In genomic region chr14:70742316-70742715, GRCh38 we compare ENCODE assay signal across 26 cellular contexts.
A peak's percentile ranks its signal among the peaks of the same experiment; 100 is the strongest.
DNase-seq lines count a peak whose midpoint lies in the region; FAIRE-seq and TF ChIP-seq lines count a peak whose summit lies in the region.
"Had no signal": no experiment of that assay in that cellular context is flagged by ENCODE, and none has a peak within 500 bp of the region (broad histone marks: within the 10 kb centered on the region; RNA-seq: fewer than 3 reads in every experiment).

No MANE protein-coding gene starts in this region.

- no peak for TF ChIP-seq POLR2A in thyroid gland (IDR thresholded peaks at IDR 0.05)

- H3K4me3 ChIP-seq in endodermal cell (ENCODE audit: low read length) (no peak overlapping the region), thyroid gland (replicated peaks in 1 of 3) (no peak overlapping the region)
- H3K4me3 ChIP-seq: BLaER1 treated with 17β-estradiol and CSF1 and Interleukin-3, amounts not matched to agents 10 nM and 100 nM; GM12878 had no signal

- peaks cover 15% of the 10 kb centered on the region for H3K4me1 Mint-ChIP-seq in endodermal cell
- no peaks in the 10 kb centered on the region for H3K4me1 Mint-ChIP-seq in mesothelial cell of epicardium
- H3K4me1 Mint-ChIP-seq: B cell; CD4-positive, alpha-beta memory T cell; CD8-positive, alpha-beta memory T cell had no signal

- FAIRE-seq in HTR-8/SVneo (lab: Jason Lieb, UNC) = peak; percentile 89
- FAIRE-seq: A204.1, GM12878, GM12892, GM18507 had no signal

- peaks cover 13% of the 10 kb centered on the region for H3K4me1 ChIP-seq in endodermal cell (ENCODE audit: control insufficient read depth, insufficient read depth, low read length)
- peaks cover 21 to 28% of the 10 kb centered on the region in 2 donors for H3K4me1 ChIP-seq in thyroid gland
- H3K4me1 ChIP-seq: BLaER1 treated with 17β-estradiol and CSF1 and Interleukin-3, amounts not matched to agents 10 nM and 100 nM had no signal

- WGBS in endodermal cell (ENCODE audit: insufficient coverage in 1 of 2, insufficient read length in 1 of 2), 2 experiments = 92 to 100% methylated on average over 5 to 14 of the region's 14 CpGs
- 87 to 90% methylated on average over 14 of the region's 14 CpGs for WGBS in thyroid gland, 2 donors

- H3K27ac Mint-ChIP-seq in endodermal cell (peak overlapping the region; percentile 60), mesothelial cell of epicardium (no peak overlapping the region)
- H3K27ac Mint-ChIP-seq: B cell had no signal

- H3K9me3 Mint-ChIP-seq in endodermal cell = no peaks in the 10 kb centered on the region
- no peaks in the 10 kb centered on the region for H3K9me3 Mint-ChIP-seq in mesothelial cell of epicardium
- H3K9me3 Mint-ChIP-seq: CD4-positive, alpha-beta memory T cell; CD4-positive, CD25-positive, alpha-beta regulatory T cell; CD8-positive, alpha-beta memory T cell had no signal

- no peaks in the 10 kb centered on the region for H3K27me3 Mint-ChIP-seq in endodermal cell (ENCODE audit: insufficient read depth)
- H3K27me3 Mint-ChIP-seq in mesothelial cell of epicardium (ENCODE audit: low read depth) = no peaks in the 10 kb centered on the region
- H3K27me3 Mint-ChIP-seq: B cell; CD4-positive, alpha-beta memory T cell; CD4-positive, CD25-positive, alpha-beta regulatory T cell had no signal

- no peak for TF ChIP-seq CTCF in endodermal cell (conservative IDR thresholded peaks at IDR 0.05)
- TF ChIP-seq CTCF in thyroid gland (IDR thresholded peaks at IDR 0.05) = no peak
- no peak for TF ChIP-seq CTCF in mesothelial cell of epicardium (IDR thresholded peaks at IDR 0.05; ENCODE audit: unreplicated experiment)

- H3K36me3 ChIP-seq in endodermal cell (ENCODE audit: control insufficient read depth, insufficient read depth, low read length) = peaks cover 73% of the 10 kb centered on the region
- H3K36me3 ChIP-seq in thyroid gland = peaks cover 0 to 9% of the 10 kb centered on the region in 2 donors

- H3K4me3 Mint-ChIP-seq in endodermal cell = no peak overlapping the region
- no peak overlapping the region for H3K4me3 Mint-ChIP-seq in mesothelial cell of epicardium
- H3K4me3 Mint-ChIP-seq: B cell; CD4-positive, alpha-beta memory T cell; CD4-positive, CD25-positive, alpha-beta regulatory T cell; CD8-positive, alpha-beta memory T cell had no signal

- no peak for DNase-seq in HTR-8/SVneo (ENCODE audit: insufficient read length, low spot score)
- DNase-seq in endodermal cell = no peak
- no peak for DNase-seq in thyroid gland
- DNase-seq in activated T-cell treated with anti-CD3 and anti-CD28 coated beads, Interleukin-2, amount 50 U/mL, for 48 hours = no peak
- DNase-seq in SHP77 (lab: John Stamatoyannopoulos, UW) = no peak
- no peak for DNase-seq in mesothelial cell of epicardium (ENCODE audit: low spot score in 2 of 2, unreplicated experiment in 2 of 2)
- DNase-seq: 8988T; ACHN; CD4-positive, alpha-beta memory T cell; CD4-positive, CD25-positive, alpha-beta regulatory T cell; CD8-positive, alpha-beta memory T cell; COR-L47; DMS 273 treated with DMSO at 0.1 percent for 48 hours; DMS153; DMS53; DMS79; DND-41; EL; GDM1 had no signal

- intact Hi-C loops in thyroid gland (cut with DNase I) = no loop called here

- H3K36me3 Mint-ChIP-seq in endodermal cell (ENCODE audit: low read depth) (peaks cover 71% of the 10 kb centered on the region), mesothelial cell of epicardium (peaks cover 9% of the 10 kb centered on the region)

- H3K9me3 ChIP-seq in endodermal cell (ENCODE audit: control insufficient read depth, low read length) = no peaks in the 10 kb centered on the region
- H3K9me3 ChIP-seq in thyroid gland = no peaks in the 10 kb centered on the region

- H3K9ac ChIP-seq in endodermal cell (ENCODE audit: extremely low read depth, low read length, poor library complexity, severe bottlenecking) = no peak overlapping the region
- H3K9ac ChIP-seq: BLaER1 treated with 17β-estradiol and CSF1 and Interleukin-3, amounts not matched to agents 10 nM and 100 nM had no signal

- H3K27me3 ChIP-seq in endodermal cell (ENCODE audit: control insufficient read depth, insufficient read depth, low read length, poor library complexity, severe bottlenecking) (no peaks in the 10 kb centered on the region), thyroid gland (no peaks in the 10 kb centered on the region)
- H3K27me3 ChIP-seq: BLaER1 treated with 17β-estradiol and CSF1 and Interleukin-3, amounts not matched to agents 10 nM and 100 nM had no signal

- H3K27ac ChIP-seq in endodermal cell (ENCODE audit: low read depth, low read length) (no peak overlapping the region), thyroid gland (peak overlapping the region in 2 of 3 donors; percentile 36 to 57)
- H3K27ac ChIP-seq: BLaER1 treated with 17β-estradiol and CSF1 and Interleukin-3, amounts not matched to agents 10 nM and 100 nM; C4-2B had no signal
